8 cellular contexts compared by ENCODE assay signal in genomic region chr18:74147491-74147778, GRCh38. TPM values are rescaled to one million over a fixed set of nuclear protein-coding genes. Genes with fewer than 3 reads are reported as not detected.
DNase-seq lines count a peak whose midpoint lies in the region; ATAC-seq and TF ChIP-seq lines count a peak whose summit lies in the region.

No MANE protein-coding gene starts in this region.

- H3K4me2 ChIP-seq in parathyroid adenoma (ENCODE audit: low read length), result peak overlapping the region; percentile 100

- H3K9ac ChIP-seq in parathyroid adenoma, result no peak overlapping the region

- no peaks in the 10 kb centered on the region for H3K9me3 ChIP-seq in CD8-positive, alpha-beta memory T cell (ENCODE audit: low read length)
- no peaks in the 10 kb centered on the region for H3K9me3 ChIP-seq in Panc1 (ENCODE audit: control insufficient read depth, insufficient read depth, low read depth, low read length)
- H3K9me3 ChIP-seq in esophagus muscularis mucosa, result no peaks in the 10 kb centered on the region
- no peaks in the 10 kb centered on the region for H3K9me3 ChIP-seq in parathyroid adenoma (ENCODE audit: control insufficient read depth, low read length)

- H3K4me3 Mint-ChIP-seq in CD8-positive, alpha-beta memory T cell, result peak overlapping the region; percentile 93 to 100 (median 94)

- H3K79me2 ChIP-seq in parathyroid adenoma, result peaks cover 24% of the 10 kb centered on the region

- H2AFZ ChIP-seq in parathyroid adenoma, result peak overlapping the region; percentile 95

- peak overlapping the region; percentile 94 to 100 (median 100) for H3K27ac Mint-ChIP-seq in CD8-positive, alpha-beta memory T cell

- H3K36me3 ChIP-seq in CD8-positive, alpha-beta memory T cell (ENCODE audit: insufficient read depth, low read length), result peaks cover 4% of the 10 kb centered on the region
- no peaks in the 10 kb centered on the region; the same call in 1 of the 2 replicates for H3K36me3 ChIP-seq in Panc1 (ENCODE audit: control insufficient read depth, insufficient read depth, low read length)
- H3K36me3 ChIP-seq in esophagus muscularis mucosa, result peaks cover 0 to 18% (median 0%) of the 10 kb centered on the region in 4 donors
- no peaks in the 10 kb centered on the region for H3K36me3 ChIP-seq in parathyroid adenoma (ENCODE audit: control insufficient read depth, insufficient read depth, low read length)

- TF ChIP-seq EP300 in esophagus muscularis mucosa (IDR thresholded peaks at IDR 0.05), result no peak

- TF ChIP-seq CTCF in Panc1 (IDR thresholded peaks at IDR 0.05) (no peak), esophagus muscularis mucosa (IDR thresholded peaks at IDR 0.05) (peak in 1 of 3 experiments; percentile 9), parathyroid adenoma (IDR thresholded peaks at IDR 0.05) (no peak)

- H3K9me3 Mint-ChIP-seq in CD8-positive, alpha-beta memory T cell, result peaks cover 0 to 1% (median 0%) of the 10 kb centered on the region in 5 donors

- peaks cover 39 to 56% (median 51%) of the 10 kb centered on the region in 3 donors for H3K4me1 Mint-ChIP-seq in CD8-positive, alpha-beta memory T cell

- POLR2A ChIA-PET in CD8-positive, alpha-beta memory T cell (lab: Charles Lee), result no interaction called here
- POLR2A ChIA-PET in Panc1 (lab: Charles Lee), result interaction anchor here (0.5 kb wide), 1 partner anchor 348 kb away, joined by 5 read pairs; the partner anchor contains the start of gene CNDP2

- no peak for DNase-seq in CD8-positive, alpha-beta memory T cell
- DNase-seq in Panc1 (ENCODE audit: low read depth, low spot score) (no peak), esophagus muscularis mucosa (ENCODE audit: extremely low spot score) (no peak), hepatic stellate cell (ENCODE audit: low spot score) (no peak), hypothalamus (lab: John Stamatoyannopoulos, UW) (no peak), COLO829 (ENCODE audit: low spot score) (no peak)
- no peak for DNase-seq in stimulated activated CD4-positive, alpha-beta T cell treated with anti-CD3 and anti-CD28 coated beads, Interleukin-15, amount 100 ng/mL, for 24 hours

- peak overlapping the region; percentile 99 for H3K27ac ChIP-seq in CD8-positive, alpha-beta memory T cell (ENCODE audit: low read depth, low read length)
- H3K27ac ChIP-seq in Panc1 (ENCODE audit: low read length) (peak overlapping the region; percentile 100), esophagus muscularis mucosa (replicated peaks in 1 of 4) (peak overlapping the region; percentile 93 to 96 (median 94)), parathyroid adenoma (peak overlapping the region; percentile 87)

- no peak for TF ChIP-seq POLR2A in esophagus muscularis mucosa (IDR thresholded peaks at IDR 0.05; ENCODE audit: low read depth)

- peaks cover 0 to 3% of the 10 kb centered on the region in 2 donors for H3K27me3 Mint-ChIP-seq in CD8-positive, alpha-beta memory T cell

- H3K4me1 ChIP-seq in CD8-positive, alpha-beta memory T cell (ENCODE audit: insufficient read depth, low read length), result peaks cover 26% of the 10 kb centered on the region
- H3K4me1 ChIP-seq in Panc1 (ENCODE audit: control insufficient read depth, insufficient read depth, low read length) (peaks cover 19% of the 10 kb centered on the region), esophagus muscularis mucosa (peaks cover 31 to 53% (median 53%) of the 10 kb centered on the region in 4 donors), parathyroid adenoma (peaks cover 7% of the 10 kb centered on the region)

- intact Hi-C loops in Panc1 (cut with micrococcal nuclease; ENCODE audit: unreplicated experiment), result no loop called here
- intact Hi-C loops in esophagus muscularis mucosa (cut with DNase I), result loop anchor here (5.0 kb wide), 2 partner anchors 145 to 350 kb away; partner anchors contain the start of genes CNDP2 and CYB5A

- CTCF ChIA-PET in CD8-positive, alpha-beta memory T cell (lab: Charles Lee), result no interaction called here
- CTCF ChIA-PET in Panc1 (lab: Charles Lee), result no interaction called here

- in situ Hi-C loops in Panc1 (cut with HindIII; ENCODE audit: low pct_unique_long_range_greater_than_20kb, low sequenced_read_pairs), result no loop called here

- WGBS in esophagus muscularis mucosa, result 4% methylated on average over 7 of the region's 28 CpGs

- H3K36me3 Mint-ChIP-seq in CD8-positive, alpha-beta memory T cell, result peaks cover 0 to 33% (median 3%) of the 10 kb centered on the region in 3 donors

- BruUV-seq in Panc1 (replicated peaks; lab: Mats Ljungman, UMichigan), result no TSS peak

- no peak for ATAC-seq in Panc1

- peak overlapping the region; percentile 98 for H3K4me3 ChIP-seq in CD8-positive, alpha-beta memory T cell (ENCODE audit: low read length)
- peak overlapping the region; percentile 92 to 99 for H3K4me3 ChIP-seq in Panc1 (ENCODE audit: low read depth in 2 of 2, low read length in 2 of 2)
- peak overlapping the region; percentile 63 to 87 (median 80) for H3K4me3 ChIP-seq in esophagus muscularis mucosa
- H3K4me3 ChIP-seq in parathyroid adenoma (ENCODE audit: low read depth, low read length), result peak overlapping the region; percentile 97

- no peaks in the 10 kb centered on the region for H3K27me3 ChIP-seq in CD8-positive, alpha-beta memory T cell (ENCODE audit: insufficient read depth, low read length, poor library complexity, severe bottlenecking)
- peaks cover 7% of the 10 kb centered on the region; the same call in 1 of the 2 replicates for H3K27me3 ChIP-seq in Panc1 (ENCODE audit: control insufficient read depth, insufficient read depth, low read length)
- H3K27me3 ChIP-seq in esophagus muscularis mucosa, result no peaks in the 10 kb centered on the region
- no peaks in the 10 kb centered on the region for H3K27me3 ChIP-seq in parathyroid adenoma (ENCODE audit: control insufficient read depth, insufficient read depth, low read length)

RNA-seq across cellular contexts. Expression of gene FBXO15, which starts 0.2 kb away (rescaled TPM):
- total RNA-seq in CD8-positive, alpha-beta memory T cell, result under 1 TPM; 0.55 to 0.77 TPM
- polyA plus RNA-seq in CD8-positive, alpha-beta memory T cell, result 1.3 TPM
- total RNA-seq in Panc1 (2021; ENCODE audit: unreplicated experiment) (1.9 TPM), esophagus muscularis mucosa (under 1 TPM in 2 of 4 donors, not detected in 2; 0.33 to 0.45 TPM)
- 2.2 TPM for polyA plus RNA-seq in Panc1 (2012; ENCODE audit: insufficient read length)

RNA-seq across cellular contexts. Expression of gene TIMM21, which starts 0.9 kb away (rescaled TPM):
- total RNA-seq in CD8-positive, alpha-beta memory T cell, result 10 to 100 TPM; 59.4 to 59.8 TPM
- 21.9 TPM for polyA plus RNA-seq in CD8-positive, alpha-beta memory T cell
- total RNA-seq in Panc1 (2021; ENCODE audit: unreplicated experiment), result 82.0 TPM
- polyA plus RNA-seq in Panc1 (2012; ENCODE audit: insufficient read length), result 52.9 TPM
- total RNA-seq in esophagus muscularis mucosa, result 10 to 100 TPM; 39.7 to 55.6 (median 46.7) TPM
